In genomic region chr3:126742057-126742456, GRCh38 we compare ENCODE assay signal across 27 cellular contexts.
"Had no signal": no experiment of that assay in that cellular context is flagged by ENCODE, and none has a peak within 500 bp of the region (broad histone marks: within the 10 kb centered on the region; RNA-seq: fewer than 3 reads in every experiment).

No MANE protein-coding gene starts in this region.

- DNase-seq: hippocampal formation; left ventricle myocardium inferior; mesendoderm; midbrain; mucosa of descending colon; naive thymus-derived CD4-positive, alpha-beta T cell; nephron progenitor cell; occipital lobe; right lobe of liver; stimulated activated CD4-positive, alpha-beta T cell treated with anti-CD3 and anti-CD28 coated beads, Interleukin-1b, Interleukin-23, amount 100 ng/mL, for 48 hours; stimulated activated CD4-positive, alpha-beta T cell treated with anti-CD3 and anti-CD28 coated beads, Interleukin-2, amount 100 ng/mL, for 48 hours; stimulated activated CD4-positive, alpha-beta T cell treated with anti-CD3 and anti-CD28 coated beads, Interleukin-4, amount 100 ng/mL, for 4 hours; stimulated activated CD8-positive, alpha-beta memory T cell treated with anti-CD3 and anti-CD28 coated beads, Interleukin-4, amount 100 ng/mL, for 48 hours; stimulated activated naive CD4-positive, alpha-beta T cell treated with Interleukin-2 at 50 U/mL for 16 hours; stimulated activated naive CD8-positive, alpha-beta T cell treated with anti-CD3 and anti-CD28 coated beads, Interleukin-15, amount 100 ng/mL, for 72 hours; substantia nigra; uterus had no signal

- H3K27ac ChIP-seq: left ventricle myocardium inferior, neural progenitor cell, neutrophil, parathyroid adenoma, right atrium auricular region, right lobe of liver, tibial nerve, uterus had no signal

- H3K4me1 Mint-ChIP-seq: stimulated activated memory B cell treated with anti-CD40 and anti-IgM and Interleukin-4, amounts not matched to agents 10 μg/mL and 1 μg/mL and 100 μg/mL, for 72 hours had no signal

- H3K9me3 Mint-ChIP-seq: type B pancreatic cell had no signal

- H3K4me3 Mint-ChIP-seq: naive thymus-derived CD4-positive, alpha-beta T cell; nephron progenitor cell; neural progenitor cell; stimulated activated memory B cell treated with anti-CD40 and anti-IgM and Interleukin-4, amounts not matched to agents 10 μg/mL and 1 μg/mL and 100 μg/mL, for 72 hours; stimulated activated naive CD8-positive, alpha-beta T cell treated with anti-CD3 and anti-CD28 coated beads, Interleukin-15, amount 100 ng/mL, for 72 hours; type B pancreatic cell had no signal

- H3K27ac Mint-ChIP-seq: naive thymus-derived CD4-positive, alpha-beta T cell; nephron progenitor cell; neural progenitor cell; progenitor cell of endocrine pancreas; stimulated activated memory B cell treated with anti-CD40 and anti-IgM and Interleukin-4, amounts not matched to agents 10 μg/mL and 1 μg/mL and 100 μg/mL, for 72 hours; stimulated activated naive CD8-positive, alpha-beta T cell treated with anti-CD3 and anti-CD28 coated beads, Interleukin-15, amount 100 ng/mL, for 72 hours; type B pancreatic cell had no signal

- H3K27me3 Mint-ChIP-seq: naive thymus-derived CD4-positive, alpha-beta T cell; progenitor cell of endocrine pancreas; stimulated activated memory B cell treated with anti-CD40 and anti-IgM and Interleukin-4, amounts not matched to agents 10 μg/mL and 1 μg/mL and 100 μg/mL, for 72 hours; stimulated activated naive CD8-positive, alpha-beta T cell treated with anti-CD3 and anti-CD28 coated beads, Interleukin-15, amount 100 ng/mL, for 72 hours; type B pancreatic cell had no signal

- H3K4me3 ChIP-seq: left ventricle myocardium inferior, lung, mucosa of descending colon, neural progenitor cell, right atrium auricular region, right lobe of liver, smooth muscle cell, tibial nerve, uterus had no signal
